Comparison of ENCODE assay signal across 8 cellular contexts in genomic region chr19:47247308-47247990, GRCh38. TPM values are rescaled to one million over a fixed set of nuclear protein-coding genes. Genes with fewer than 3 reads are reported as not detected.
DNase-seq lines count a peak whose midpoint lies in the region; ATAC-seq and TF ChIP-seq lines count a peak whose summit lies in the region.

No MANE protein-coding gene starts in this region.

- peak; percentile 31 for DNase-seq in DMS153 treated with DMSO at 0.1 percent for 48 hours (lab: John Stamatoyannopoulos, UW; ENCODE audit: unreplicated experiment)
- DNase-seq in DMS153 (lab: John Stamatoyannopoulos, UW), result no peak
- DNase-seq in NCI-H2029 treated with DMSO at 0.1 percent for 48 hours (lab: John Stamatoyannopoulos, UW), result peak; percentile 20
- peak; percentile 75 to 84 for DNase-seq in activated CD4-positive, alpha-beta T cell treated with anti-CD3 and anti-CD28 coated beads for 4 hours
- peak; percentile 77 for DNase-seq in cerebellum (ENCODE audit: low spot score)
- peak; percentile 70 to 97 for DNase-seq in lower leg skin (ENCODE audit: low spot score in 2 of 2)
- DNase-seq in stimulated activated CD8-positive, alpha-beta memory T cell treated with anti-CD3 and anti-CD28 coated beads, Interleukin-12 subunit alpha, Interleukin-12 subunit beta, amount 100 ng/mL, for 4 hours (ENCODE audit: low read depth), result peak; percentile 56

- no peak overlapping the region for H3K4me3 ChIP-seq in lower leg skin (ENCODE audit: low read depth, poor library complexity, severe bottlenecking)

- no peak for TF ChIP-seq POLR2A in lower leg skin (IDR thresholded peaks at IDR 0.05)

- 34% methylated on average over 25 of the region's 25 CpGs for whole genome bisulfite sequencing in lower leg skin, 2 donors

- no peak for ATAC-seq in HG03280 (IDR thresholded peaks at IDR 0.05; ENCODE audit: unreplicated experiment)

- intact Hi-C loops in lower leg skin (cut with DNase I; ENCODE audit: low total_unique reads), result loop anchor here (5.0 kb wide), 1 partner anchor 100 kb away; no protein-coding TSS in a partner anchor

- TF ChIP-seq CTCF in lower leg skin (IDR thresholded peaks at IDR 0.05), result peak in 1 of 3 donors; percentile 53

RNA-seq across cellular contexts. Expression of gene CCDC9, which starts 8.9 kb away (rescaled TPM):
- total RNA-seq in cerebellum (6.4 TPM), lower leg skin (10 to 100 TPM; 26.4 to 46.6 (median 33.7) TPM)

RNA-seq across cellular contexts. Expression of gene BBC3, which starts 16.4 kb away (rescaled TPM):
- total RNA-seq in cerebellum (2.2 TPM), lower leg skin (10 to 100 TPM; 11.2 to 33.0 (median 14.4) TPM)

RNA-seq across cellular contexts. Expression of gene INAFM1, which starts 27.2 kb away (rescaled TPM):
- total RNA-seq in cerebellum (3.0 TPM), lower leg skin (10 to 100 TPM in 1 of 4 donors, 1 to 10 TPM in 3; 6.0 to 13.6 (median 8.2) TPM)
